Comparison of ENCODE assay signal across 9 cellular contexts in the genomic region with DNA sequence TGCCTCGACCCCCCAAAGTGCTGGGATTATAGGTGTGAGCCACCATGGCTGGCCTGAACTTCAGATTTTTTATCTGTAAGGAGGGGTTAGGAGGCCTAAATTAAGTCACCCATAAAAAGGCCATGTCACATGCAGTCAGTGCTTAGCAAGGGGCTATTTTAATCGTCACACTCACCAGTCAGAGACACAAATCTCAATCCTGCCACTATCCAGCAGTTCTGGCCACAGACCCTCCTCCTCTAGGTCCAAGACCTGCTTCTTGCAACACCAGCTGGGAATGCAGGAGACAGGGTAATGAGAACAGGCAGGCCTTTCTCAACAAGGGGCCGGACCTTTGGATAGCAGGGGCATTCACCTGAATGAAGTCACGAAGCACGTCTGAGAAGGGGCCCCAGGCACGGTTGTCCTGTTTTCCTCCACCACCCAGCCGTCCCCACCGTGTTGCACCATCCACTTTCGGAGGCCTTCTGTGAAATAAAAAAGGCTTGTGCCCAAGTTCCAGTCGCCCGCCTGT. TPM values are rescaled to one million over a fixed set of nuclear protein-coding genes. Genes with fewer than 3 reads are reported as not detected.
DNase-seq lines count a peak whose midpoint lies in the region; ATAC-seq lines count a peak whose summit lies in the region.
"Had no signal": no experiment of that assay in that cellular context is flagged by ENCODE, and none has a peak within 500 bp of the region (broad histone marks: within the 10 kb centered on the region; RNA-seq: fewer than 3 reads in every experiment).

No MANE protein-coding gene starts in this region.

- H3K4me3 Mint-ChIP-seq in T-helper 2 cell treated with Interferon-gamma antibody and Interleukin-4, amounts not matched to agents 5 μg/mL and 100 μg/mL, for 36 hours: peak overlapping the region; percentile 59
- peak overlapping the region; percentile 59 for H3K4me3 Mint-ChIP-seq in activated naive CD8-positive, alpha-beta T cell
- peak overlapping the region; percentile 69 to 81 (median 72) for H3K4me3 Mint-ChIP-seq in immature natural killer cell

- no peak overlapping the region for H3K9ac ChIP-seq in stomach smooth muscle (ENCODE audit: low read length in 2 of 2)

- DNase-seq in T-helper 2 cell treated with Interferon-gamma antibody and Interleukin-4, amounts not matched to agents 5 μg/mL and 100 μg/mL, for 36 hours (ENCODE audit: low spot score): no peak
- DNase-seq in T-helper 2 cell: no peak
- no peak for DNase-seq in immature natural killer cell
- no peak for DNase-seq in ureter (ENCODE audit: low spot score)
- DNase-seq in NCI-H82 (lab: John Stamatoyannopoulos, UW): no peak

- no peaks in the 10 kb centered on the region for H3K27me3 ChIP-seq in stomach smooth muscle (ENCODE audit: control insufficient read depth in 1 of 2, insufficient read depth in 2 of 2, low read length in 2 of 2)

- no peaks in the 10 kb centered on the region for H3K4me1 Mint-ChIP-seq in T-helper 2 cell treated with Interferon-gamma antibody and Interleukin-4, amounts not matched to agents 5 μg/mL and 100 μg/mL, for 36 hours (ENCODE audit: low read depth)
- peaks cover 10% of the 10 kb centered on the region for H3K4me1 Mint-ChIP-seq in activated naive CD8-positive, alpha-beta T cell (ENCODE audit: low read depth)
- peaks cover 0 to 5% of the 10 kb centered on the region in 2 donors for H3K4me1 Mint-ChIP-seq in immature natural killer cell

- ATAC-seq in HG02852 (IDR thresholded peaks at IDR 0.05; ENCODE audit: unreplicated experiment): no peak

- H3K27ac Mint-ChIP-seq in T-helper 2 cell treated with Interferon-gamma antibody and Interleukin-4, amounts not matched to agents 5 μg/mL and 100 μg/mL, for 36 hours: no peak overlapping the region
- no peak overlapping the region for H3K27ac Mint-ChIP-seq in activated naive CD8-positive, alpha-beta T cell
- H3K27ac Mint-ChIP-seq in immature natural killer cell: no peak overlapping the region

- peaks cover 16% of the 10 kb centered on the region for H3K4me1 ChIP-seq in stomach smooth muscle (ENCODE audit: control insufficient read depth, insufficient read depth, low read length)

- no peaks in the 10 kb centered on the region for H3K36me3 Mint-ChIP-seq in T-helper 2 cell treated with Interferon-gamma antibody and Interleukin-4, amounts not matched to agents 5 μg/mL and 100 μg/mL, for 36 hours (ENCODE audit: low read depth)
- no peaks in the 10 kb centered on the region for H3K36me3 Mint-ChIP-seq in activated naive CD8-positive, alpha-beta T cell
- no peaks in the 10 kb centered on the region for H3K36me3 Mint-ChIP-seq in immature natural killer cell

- no peaks in the 10 kb centered on the region for H3K9me3 ChIP-seq in stomach smooth muscle (ENCODE audit: control insufficient read depth in 2 of 2, low read length in 2 of 2)

- H3K27me3 Mint-ChIP-seq in T-helper 2 cell treated with Interferon-gamma antibody and Interleukin-4, amounts not matched to agents 5 μg/mL and 100 μg/mL, for 36 hours (ENCODE audit: low read depth): peaks cover 25% of the 10 kb centered on the region
- H3K27me3 Mint-ChIP-seq in activated naive CD8-positive, alpha-beta T cell: peaks cover 3% of the 10 kb centered on the region
- peaks cover 2 to 5% (median 3%) of the 10 kb centered on the region in 3 donors for H3K27me3 Mint-ChIP-seq in immature natural killer cell (ENCODE audit: low read depth in 3 of 3)

- H3K9me3 Mint-ChIP-seq in T-helper 2 cell treated with Interferon-gamma antibody and Interleukin-4, amounts not matched to agents 5 μg/mL and 100 μg/mL, for 36 hours: no peaks in the 10 kb centered on the region
- no peaks in the 10 kb centered on the region for H3K9me3 Mint-ChIP-seq in activated naive CD8-positive, alpha-beta T cell (ENCODE audit: low read depth)
- H3K9me3 Mint-ChIP-seq in immature natural killer cell: peaks cover 0 to 2% (median 0%) of the 10 kb centered on the region in 6 donors

- no peak overlapping the region for H3K27ac ChIP-seq in stomach smooth muscle (ENCODE audit: low read length)

- peak overlapping the region; percentile 66 to 81 for H3K4me3 ChIP-seq in stomach smooth muscle (ENCODE audit: low read length in 2 of 2)

- peaks cover 6 to 7% of the 10 kb centered on the region in 2 donors for H3K36me3 ChIP-seq in stomach smooth muscle (ENCODE audit: control insufficient read depth in 2 of 2, insufficient read depth in 2 of 2, low read length in 2 of 2)

RNA-seq across cellular contexts. Expression of gene FBXO27, which starts 1.4 kb away (rescaled TPM):
- under 1 TPM in 1 of 3 donors, not detected in 2; 0.48 TPM for polyA plus RNA-seq in immature natural killer cell
- total RNA-seq in ureter: 48.0 TPM

RNA-seq across cellular contexts. Expression of gene ACP7, which starts 53.3 kb away (rescaled TPM):
- polyA plus RNA-seq in immature natural killer cell: not detected
- 1.8 TPM for total RNA-seq in ureter
- total RNA-seq: aorta had no signal
- polyA plus RNA-seq: aorta had no signal

RNA-seq across cellular contexts. Expression of gene FBXO17, which starts 55.4 kb away (rescaled TPM):
- not detected for polyA plus RNA-seq in immature natural killer cell
- 14.9 TPM for total RNA-seq in ureter
